In genomic region chr3:114152519-114153151, GRCh38 we compare ENCODE assay signal across 1 cellular context.
TF ChIP-seq lines count a peak whose summit lies in the region.

No MANE protein-coding gene starts in this region.

TF ChIP-seq in HepG2, 621 proteins besides CTCF, POLR2A, EP300 and RAD21 (continued from another document):
- TF ChIP-seq HBP1 (CRISPR knock-in tag; IDR thresholded peaks at IDR 0.05; ENCODE audit: low read depth), result no peak
- TF ChIP-seq HOXA3 (CRISPR knock-in tag; IDR thresholded peaks at IDR 0.05), result peak; percentile 52
- TF ChIP-seq NFIB (CRISPR knock-in tag; IDR thresholded peaks at IDR 0.05; ENCODE audit: borderline replicate concordance), result no peak
- TF ChIP-seq REPIN1 (CRISPR knock-in tag; IDR thresholded peaks at IDR 0.05; ENCODE audit: borderline replicate concordance, low read depth), result no peak
- no peak for TF ChIP-seq ATF6 (CRISPR knock-in tag; conservative IDR thresholded peaks at IDR 0.05)
- TF ChIP-seq ETV5 (CRISPR knock-in tag; IDR thresholded peaks at IDR 0.05; ENCODE audit: borderline replicate concordance), result no peak
- TF ChIP-seq ZBTB37 (CRISPR knock-in tag; IDR thresholded peaks at IDR 0.05), result no peak
- TF ChIP-seq ZFY (CRISPR knock-in tag; IDR thresholded peaks at IDR 0.05), result peak; percentile 61
- TF ChIP-seq ZNF34 (CRISPR knock-in tag; IDR thresholded peaks at IDR 0.05; ENCODE audit: borderline replicate concordance), result no peak
- no peak for TF ChIP-seq KAT7 (CRISPR knock-in tag; IDR thresholded peaks at IDR 0.05; ENCODE audit: borderline replicate concordance)
- TF ChIP-seq PATZ1 (CRISPR knock-in tag; IDR thresholded peaks at IDR 0.05), result peak; percentile 84
